ENCODE assay signal across 8 cellular contexts in the genomic region with DNA sequence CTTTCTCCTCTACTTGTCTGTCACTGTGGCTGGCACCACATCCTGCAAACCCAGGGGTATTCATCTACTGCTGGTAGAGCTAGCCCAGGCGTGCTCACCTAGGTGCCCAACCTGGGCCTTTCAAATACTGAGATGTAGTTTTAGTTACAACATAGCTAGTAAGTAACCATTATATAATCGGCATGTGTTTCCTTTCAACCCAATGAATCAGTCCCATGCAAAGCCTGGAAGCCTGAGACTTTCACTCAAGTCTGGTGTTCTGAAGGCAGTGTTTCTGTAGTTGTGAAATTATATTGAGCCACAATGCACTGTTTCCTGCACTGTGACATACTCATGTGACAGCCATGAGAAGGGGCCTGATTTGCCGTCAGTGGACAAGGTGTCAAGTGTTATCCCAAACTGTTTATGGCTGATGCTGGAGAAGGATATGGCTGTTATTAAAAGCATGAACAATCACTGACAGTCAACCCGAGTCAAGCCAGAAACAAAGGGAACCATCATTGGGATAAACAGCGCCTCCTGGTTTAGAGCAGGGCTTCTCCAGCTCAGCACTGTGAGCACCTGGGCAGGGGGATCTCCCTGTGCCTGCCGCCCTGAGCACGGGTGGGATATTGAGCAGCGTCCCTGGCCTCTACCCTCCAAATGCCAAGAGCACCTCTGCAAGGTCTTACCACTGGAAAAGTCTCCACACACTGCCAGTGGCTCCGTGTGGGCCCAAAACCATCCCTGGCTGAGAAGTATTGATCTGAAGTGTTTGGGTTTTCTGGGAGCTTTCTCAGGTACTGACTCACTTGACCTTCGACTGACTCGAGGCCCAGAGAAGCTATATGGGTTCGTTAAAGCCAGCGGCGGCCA.
DNase-seq lines count a peak whose midpoint lies in the region; ATAC-seq lines count a peak whose summit lies in the region.

No MANE protein-coding gene starts in this region.

- H3K4me1 ChIP-seq in iPS-20b (ENCODE audit: insufficient read depth, low read length), result peaks cover 13% of the 10 kb centered on the region; the same call in 1 of the 2 replicates

- peaks cover 8% of the 10 kb centered on the region for H3K36me3 Mint-ChIP-seq in activated naive CD8-positive, alpha-beta T cell
- H3K36me3 Mint-ChIP-seq in stimulated activated naive B cell treated with anti-CD40 and anti-IgM and Interleukin-4, amounts not matched to agents 10 μg/mL and 1 μg/mL and 100 μg/mL, for 72 hours, result peaks cover 30 to 47% of the 10 kb centered on the region in 2 donors

- peaks cover 59% of the 10 kb centered on the region for H3K36me3 ChIP-seq in KOPT-K1 (ENCODE audit: insufficient read depth, low read length)
- H3K36me3 ChIP-seq in iPS-20b (ENCODE audit: insufficient read depth, low read depth, low read length), result peaks cover 63% of the 10 kb centered on the region

- H3K27ac Mint-ChIP-seq in activated naive CD8-positive, alpha-beta T cell, result peak overlapping the region; percentile 95
- H3K27ac Mint-ChIP-seq in stimulated activated naive B cell treated with anti-CD40 and anti-IgM and Interleukin-4, amounts not matched to agents 10 μg/mL and 1 μg/mL and 100 μg/mL, for 72 hours, result peak overlapping the region; percentile 95

- H3K4me3 Mint-ChIP-seq in activated naive CD8-positive, alpha-beta T cell, result peak overlapping the region; percentile 96
- peak overlapping the region; percentile 87 to 90 for H3K4me3 Mint-ChIP-seq in stimulated activated naive B cell treated with anti-CD40 and anti-IgM and Interleukin-4, amounts not matched to agents 10 μg/mL and 1 μg/mL and 100 μg/mL, for 72 hours

- peak overlapping the region; percentile 81 for H3K27ac ChIP-seq in KOPT-K1 (ENCODE audit: low read depth, low read length, poor library complexity, severe bottlenecking)
- no peak overlapping the region for H3K27ac ChIP-seq in iPS-20b (ENCODE audit: low read length)

- H3K9ac ChIP-seq in iPS-20b (ENCODE audit: low read depth, low read length), result peak overlapping the region; percentile 86

- H3K27me3 Mint-ChIP-seq in activated naive CD8-positive, alpha-beta T cell, result no peaks in the 10 kb centered on the region
- H3K27me3 Mint-ChIP-seq in stimulated activated naive B cell treated with anti-CD40 and anti-IgM and Interleukin-4, amounts not matched to agents 10 μg/mL and 1 μg/mL and 100 μg/mL, for 72 hours, result no peaks in the 10 kb centered on the region

- H3K9me3 ChIP-seq in KOPT-K1 (ENCODE audit: insufficient read depth, low read length, poor library complexity, severe bottlenecking), result no peaks in the 10 kb centered on the region
- H3K9me3 ChIP-seq in iPS-20b (ENCODE audit: insufficient read depth, low read depth, low read length), result no peaks in the 10 kb centered on the region

- H3K27me3 ChIP-seq in iPS-20b (ENCODE audit: insufficient read depth, low read length), result peaks cover 4% of the 10 kb centered on the region; the same call in 1 of the 2 replicates

- H3K9me3 Mint-ChIP-seq in activated naive CD8-positive, alpha-beta T cell (ENCODE audit: low read depth), result no peaks in the 10 kb centered on the region
- no peaks in the 10 kb centered on the region for H3K9me3 Mint-ChIP-seq in stimulated activated naive B cell treated with anti-CD40 and anti-IgM and Interleukin-4, amounts not matched to agents 10 μg/mL and 1 μg/mL and 100 μg/mL, for 72 hours

- DNase-seq in NCI-H1417 (lab: John Stamatoyannopoulos, UW), result peak in 2 of 3 experiments; percentile 24 to 61
- no peak for DNase-seq in NCI-H1417 treated with DMSO at 0.1 percent for 48 hours (lab: John Stamatoyannopoulos, UW)
- DNase-seq in stimulated activated naive B cell treated with anti-CD40 and anti-IgM and Interleukin-4, amounts not matched to agents 10 μg/mL and 1 μg/mL and 100 μg/mL, for 72 hours, result no peak
- DNase-seq in AG08396 (ENCODE audit: low spot score), result no peak
- DNase-seq in NCI-H2029 treated with DMSO at 0.1 percent for 48 hours (lab: John Stamatoyannopoulos, UW), result no peak

- no peak for ATAC-seq in stimulated activated naive B cell treated with anti-CD40 and anti-IgM and Interleukin-4, amounts not matched to agents 10 μg/mL and 1 μg/mL and 100 μg/mL, for 72 hours (replicated peaks)

- peak overlapping the region; percentile 97 for H3K4me3 ChIP-seq in iPS-20b (ENCODE audit: low read length)

- peaks cover 54% of the 10 kb centered on the region for H3K4me1 Mint-ChIP-seq in activated naive CD8-positive, alpha-beta T cell (ENCODE audit: low read depth)
- H3K4me1 Mint-ChIP-seq in stimulated activated naive B cell treated with anti-CD40 and anti-IgM and Interleukin-4, amounts not matched to agents 10 μg/mL and 1 μg/mL and 100 μg/mL, for 72 hours, result peaks cover 32 to 50% of the 10 kb centered on the region in 2 donors

Comparison
In these comparisons a context has a peak if more than half of its experiments do, and no peak if none do; other contexts are left out.
1. DNase-seq: peak in NCI-H1417 (2 of 3); none in NCI-H1417 treated with DMSO at 0.1 percent for 48 hours (single experiment), stimulated activated naive B cell treated with anti-CD40 and anti-IgM and Interleukin-4, amounts not matched to agents 10 μg/mL and 1 μg/mL and 100 μg/mL, for 72 hours (single experiment), AG08396 (single experiment) and NCI-H2029 treated with DMSO at 0.1 percent for 48 hours (single experiment).